8 cellular contexts compared by ENCODE assay signal in the genomic region with DNA sequence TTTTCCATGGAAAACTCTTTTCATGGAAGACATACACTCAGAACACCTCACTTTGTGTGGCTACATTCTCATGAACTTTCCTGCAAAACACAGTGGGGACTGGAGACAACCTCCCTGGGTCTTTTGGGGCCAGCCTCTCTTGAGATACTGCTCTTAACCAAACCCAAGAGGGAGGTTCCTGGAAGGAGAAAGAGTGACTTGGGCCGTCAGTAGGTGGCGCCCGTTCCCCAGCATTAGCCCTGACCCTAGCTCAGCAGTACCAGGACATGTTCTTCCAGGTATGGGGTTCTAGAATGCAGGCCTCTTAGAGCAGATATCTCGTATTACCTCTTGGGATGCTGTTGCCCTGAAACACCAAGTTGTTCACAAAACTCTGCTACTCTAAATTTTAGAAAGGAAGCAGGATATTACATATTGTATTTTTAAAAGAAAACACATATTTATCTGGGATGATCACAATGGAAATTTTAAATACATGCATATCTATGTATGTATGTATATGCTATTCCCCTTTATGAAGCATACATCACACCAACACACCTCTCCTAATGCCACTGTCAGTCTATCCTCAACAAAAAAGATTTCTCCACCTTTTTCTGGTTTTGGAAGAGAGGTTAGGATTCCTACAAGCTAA. TPM values are rescaled to one million over a fixed set of nuclear protein-coding genes. Genes with fewer than 3 reads are reported as not detected.
DNase-seq lines count a peak whose midpoint lies in the region; ATAC-seq and TF ChIP-seq lines count a peak whose summit lies in the region.

No MANE protein-coding gene starts in this region.

- WGBS in lower leg skin, 2 donors, result 6 to 13% methylated on average over 4 of the region's 4 CpGs

- DNase-seq in AG10803 (ENCODE audit: low read depth) (peak; percentile 72), NCI-H2196 treated with DMSO at 0.1 percent for 48 hours (lab: John Stamatoyannopoulos, UW; ENCODE audit: unreplicated experiment) (peak; percentile 74), cerebellum (ENCODE audit: low spot score) (peak; percentile 66), lower leg skin (ENCODE audit: low spot score in 2 of 2) (peak; percentile 64 to 96)
- DNase-seq in activated CD4-positive, alpha-beta T cell treated with anti-CD3 and anti-CD28 coated beads for 1 hour, result peak; percentile 53
- peak; percentile 51 to 52 for DNase-seq in stimulated activated CD8-positive, alpha-beta memory T cell treated with anti-CD3 and anti-CD28 coated beads, Interleukin-15, amount 100 ng/mL, for 48 hours (ENCODE audit: low read depth in 2 of 2)

- ATAC-seq in GM18868 (IDR thresholded peaks at IDR 0.05; ENCODE audit: unreplicated experiment) (peak; percentile 98), HG03066 (IDR thresholded peaks at IDR 0.05; ENCODE audit: low read depth, unreplicated experiment) (peak; percentile 88)

- intact Hi-C loops in lower leg skin (cut with DNase I; ENCODE audit: low total_unique reads), result no loop called here

- H3K4me3 ChIP-seq in AG10803 (ENCODE audit: low read length), result no peak overlapping the region
- no peak overlapping the region for H3K4me3 ChIP-seq in lower leg skin (ENCODE audit: low read depth, poor library complexity, severe bottlenecking)

- peak; percentile 98 for TF ChIP-seq CTCF in AG10803 (conservative IDR thresholded peaks at IDR 0.05; ENCODE audit: low read length)
- peak in 1 of 3 donors; percentile 38 for TF ChIP-seq CTCF in lower leg skin (IDR thresholded peaks at IDR 0.05)

- TF ChIP-seq POLR2A in lower leg skin (IDR thresholded peaks at IDR 0.05), result no peak

RNA-seq across cellular contexts. Expression of a gene that starts 15.8 kb away (rescaled TPM):
- 19.7 TPM for total RNA-seq in cerebellum
- total RNA-seq in lower leg skin, result 1 to 10 TPM; 1.8 to 3.1 (median 2.6) TPM
